34 cellular contexts compared by ENCODE assay signal in the genomic region with DNA sequence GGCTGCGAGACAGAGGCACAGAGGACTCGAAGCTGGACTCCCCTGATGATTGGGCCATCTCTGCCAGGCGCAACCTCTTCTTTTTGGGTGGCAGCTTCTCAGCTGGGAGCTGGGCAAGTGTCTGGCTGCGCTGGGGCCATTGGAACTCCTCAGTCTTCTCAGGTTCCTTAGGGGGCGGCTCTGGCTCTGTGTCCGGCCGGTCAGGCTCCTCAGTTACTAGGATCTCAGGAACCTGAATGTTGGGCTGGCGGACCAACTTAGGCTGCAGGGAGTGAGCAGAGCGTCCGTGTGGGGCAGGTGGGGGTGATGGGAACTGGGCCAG.
"Had no signal": no experiment of that assay in that cellular context is flagged by ENCODE, and none has a peak within 500 bp of the region (broad histone marks: within the 10 kb centered on the region; RNA-seq: fewer than 3 reads in every experiment).

No MANE protein-coding gene starts in this region.

- H3K27me3 ChIP-seq: adrenal gland, breast epithelium, MG63, SJCRH30 had no signal

- FAIRE-seq: HepG2 had no signal

- H3K9ac ChIP-seq: KMS-11, SK-N-SH had no signal

- H3K4me1 ChIP-seq: adrenal gland, breast epithelium, SJCRH30 had no signal

- H3K9me3 ChIP-seq: adrenal gland, breast epithelium, MG63, SJCRH30, SK-N-SH had no signal

- H3K9me3 Mint-ChIP-seq: activated naive CD4-positive, alpha-beta T cell treated with anti-CD3 and anti-CD28 coated beads for 36 hours; activated naive CD8-positive, alpha-beta T cell treated with anti-CD3 and anti-CD28 coated beads, Interleukin-2, amount 10 ng/mL, durations not matched to agents 7 days and 5 days had no signal

- H3K27ac ChIP-seq: adrenal gland, breast epithelium, KMS-11, SJCRH30, WERI-Rb-1 had no signal

- H3K36me3 ChIP-seq: adrenal gland, breast epithelium, MG63, SJCRH30 had no signal

- H3K27me3 Mint-ChIP-seq: activated naive CD8-positive, alpha-beta T cell treated with anti-CD3 and anti-CD28 coated beads, Interleukin-2, amount 10 ng/mL, durations not matched to agents 7 days and 5 days had no signal

- H3K4me2 ChIP-seq: KMS-11, SK-N-SH had no signal

- DNase-seq: activated CD4-positive, alpha-beta T cell treated with anti-CD3 and anti-CD28 coated beads for 4 hours; activated CD4-positive, alpha-beta T cell treated with anti-CD3 and anti-CD28 coated beads, Interleukin-2, amount 50 U/mL, for 4 hours; activated CD8-positive, alpha-beta memory T cell treated with anti-CD3 and anti-CD28 coated beads, Interleukin-2, amount 50 U/mL, for 4 hours; activated gamma-delta T cell; activated naive CD4-positive, alpha-beta T cell treated with anti-CD3 and anti-CD28 coated beads for 36 hours; activated naive CD8-positive, alpha-beta T cell treated with anti-CD3 and anti-CD28 coated beads, Interleukin-2, amount 10 ng/mL, durations not matched to agents 7 days and 5 days; activated T-cell treated with anti-CD3 and anti-CD28 coated beads, Interleukin-2, amount 50 U/mL, for 1 hour; adrenal gland; anterior cingulate cortex; caudate nucleus; MG63; MV-4-11; NCI-H1092 treated with DMSO at 0.1 percent for 48 hours; NCI-H1417 treated with DMSO at 0.1 percent for 48 hours; NCI-H1694; NCI-H2029; NCI-H2107; NCI-H2171 treated with DMSO at 0.1 percent for 48 hours; NCI-H345; NCI-H510A; NCI-H526 treated with DMSO at 0.1 percent for 48 hours; NCI-H82; NK-92 treated with Interleukin-12 subunit alpha and Interleukin-12 subunit beta, amount 100 ng/mL, for 24 hours; OCI-M1; Right ventricle myocardium superior; RPMI8226; SJCRH30; SK-N-SH; T-helper 1 cell; WERI-Rb-1 had no signal

- H3K4me3 ChIP-seq: adrenal gland, breast epithelium, MG63, SJCRH30 had no signal

- H3K27ac Mint-ChIP-seq: activated naive CD4-positive, alpha-beta T cell treated with anti-CD3 and anti-CD28 coated beads for 36 hours; activated naive CD8-positive, alpha-beta T cell treated with anti-CD3 and anti-CD28 coated beads, Interleukin-2, amount 10 ng/mL, durations not matched to agents 7 days and 5 days had no signal

- H3K4me3 Mint-ChIP-seq: activated naive CD4-positive, alpha-beta T cell treated with anti-CD3 and anti-CD28 coated beads for 36 hours; activated naive CD8-positive, alpha-beta T cell treated with anti-CD3 and anti-CD28 coated beads, Interleukin-2, amount 10 ng/mL, durations not matched to agents 7 days and 5 days had no signal

- ATAC-seq: HepG2, Panc1 had no signal
